In the genomic region with DNA sequence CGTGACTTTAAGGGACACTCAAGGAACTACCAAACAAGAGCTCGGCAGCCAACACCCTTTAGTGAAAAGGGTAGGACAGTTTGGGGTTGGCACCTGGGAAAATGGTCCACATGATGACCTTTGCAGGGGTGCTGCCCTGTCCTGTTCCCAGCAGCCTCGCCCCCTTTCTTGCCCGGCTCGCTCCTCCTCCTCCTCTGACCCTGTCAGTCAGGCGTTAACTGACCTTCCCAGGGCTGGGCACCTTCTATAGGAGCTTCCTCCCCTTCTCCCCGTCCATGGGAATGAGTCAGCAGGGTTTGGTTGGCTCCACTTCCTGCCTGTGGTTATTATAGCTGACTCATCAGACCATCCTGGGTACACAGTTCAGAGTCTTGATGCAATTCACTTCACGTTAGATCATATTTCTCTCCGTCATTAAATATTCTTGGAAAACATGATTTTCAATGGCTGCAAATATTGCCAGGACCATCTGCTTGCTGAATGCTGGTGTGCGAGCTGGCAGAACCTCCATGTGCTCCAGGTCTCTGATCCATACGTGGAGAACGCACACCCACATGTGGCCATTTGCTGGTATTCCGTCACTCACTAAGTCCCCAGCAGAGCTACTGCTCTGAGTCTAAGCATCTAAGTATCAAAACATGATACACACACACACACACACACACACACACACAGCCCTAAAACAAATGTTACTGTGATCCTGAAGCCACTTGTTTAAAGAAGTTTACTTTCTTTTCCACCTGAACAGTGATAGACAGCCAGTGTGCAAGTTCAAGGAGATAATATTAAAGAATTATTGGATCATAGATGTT, we compare ENCODE assay signal across 8 cellular contexts.
DNase-seq lines count a peak whose midpoint lies in the region; ATAC-seq and TF ChIP-seq lines count a peak whose summit lies in the region.

No MANE protein-coding gene starts in this region.

- no peaks in the 10 kb centered on the region for H3K27me3 ChIP-seq in Caco-2 (replicated peaks; ENCODE audit: control insufficient read depth, insufficient read depth, low read length)
- H3K27me3 ChIP-seq in PC-9 (ENCODE audit: insufficient read depth, low read depth) = no peaks in the 10 kb centered on the region
- no peaks in the 10 kb centered on the region for H3K27me3 ChIP-seq in trophoblast cell (ENCODE audit: insufficient read depth, low read length)
- H3K27me3 ChIP-seq in aorta (ENCODE audit: control insufficient read depth in 1 of 2, insufficient read depth in 2 of 2, low read length in 1 of 2) = no peaks in the 10 kb centered on the region

- POLR2A ChIA-PET in Caco-2 (lab: Charles Lee) (no interaction called here), PC-9 (lab: Charles Lee; ENCODE audit: unreplicated experiment) (interaction anchor here (0.7 kb wide), 1 partner anchor 41 kb away, joined by 3 read pairs; no protein-coding TSS in a partner anchor)

- no peaks in the 10 kb centered on the region for H4K20me1 ChIP-seq in PC-9 (ENCODE audit: insufficient read depth)

- intact Hi-C loops in Caco-2 (cut with micrococcal nuclease; ENCODE audit: unreplicated experiment) = loop anchor here (5.0 kb wide), 1 partner anchor 582 kb away; no protein-coding TSS in a partner anchor
- intact Hi-C loops in PC-9 (cut with micrococcal nuclease; ENCODE audit: unreplicated experiment) = loop anchor here (1.0 kb wide), 1 partner anchor 40 kb away; no protein-coding TSS in a partner anchor
- intact Hi-C loops in aorta (cut with DNase I) = no loop called here

- peak overlapping the region; percentile 32 for H2BK12ac ChIP-seq in trophoblast cell (ENCODE audit: low read length)

- H3F3A ChIP-seq in PC-9 (ENCODE audit: insufficient read depth, low read depth) = peaks cover 23% of the 10 kb centered on the region

- WGBS in trophoblast cell (ENCODE audit: extremely low coverage, insufficient coverage, insufficient read length) = no CpG with 5 or more reads among the region's 13 CpGs
- 42 to 47% methylated on average over 13 of the region's 13 CpGs for WGBS in aorta, 2 donors

- H3K27ac ChIP-seq in PC-9 (peak overlapping the region; percentile 88), trophoblast cell (ENCODE audit: low read depth, low read length) (no peak overlapping the region), aorta (ENCODE audit: low read depth in 1 of 2, low read length in 2 of 2) (no peak overlapping the region)

- no peak overlapping the region for H3K9ac ChIP-seq in trophoblast cell (ENCODE audit: low read length)

- TF ChIP-seq CTCF in Caco-2 (IDR thresholded peaks at IDR 0.05; ENCODE audit: insufficient read depth in 1 of 2, low read depth in 1 of 2, low read length in 1 of 2, severe bottlenecking in 1 of 2, unreplicated experiment in 1 of 2) = peak in 1 of 2 experiments; percentile 39
- TF ChIP-seq CTCF in PC-9 (conservative IDR thresholded peaks at IDR 0.05) = peak; percentile 40; the same call in 1 of the 2 replicates

- ATAC-seq in aorta (ENCODE audit: low FRiP score) (peak; percentile 88), GM19328 (IDR thresholded peaks at IDR 0.05; ENCODE audit: unreplicated experiment) (no peak)

- H3K4ac ChIP-seq in trophoblast cell (ENCODE audit: low read depth, low read length) = no peak overlapping the region

- no peaks in the 10 kb centered on the region for H3K36me3 Mint-ChIP-seq in Caco-2 (ENCODE audit: insufficient read depth, unreplicated experiment)

- H4K12ac ChIP-seq in trophoblast cell (ENCODE audit: low read depth, low read length) = no peak overlapping the region

- H3K36me3 ChIP-seq in Caco-2 (ENCODE audit: control insufficient read depth, insufficient read depth, low read length) (no peaks in the 10 kb centered on the region), PC-9 (ENCODE audit: low read depth) (0 out of 2 replicates have a peak, but pooled peaks cover 4% of the 10 kb centered on the region), trophoblast cell (ENCODE audit: control insufficient read depth in 1 of 2, insufficient read depth in 2 of 2, low read length in 2 of 2) (no peaks in the 10 kb centered on the region), aorta (ENCODE audit: control insufficient read depth in 1 of 2, insufficient read depth in 2 of 2, low read length in 1 of 2) (no peaks in the 10 kb centered on the region)

- H3K4me1 Mint-ChIP-seq in Caco-2 (ENCODE audit: low read depth, unreplicated experiment) = peaks cover 16% of the 10 kb centered on the region

- peak; percentile 44 to 72 for DNase-seq in Caco-2
- peak; percentile 100 for DNase-seq in HS-5 (ENCODE audit: low read depth)
- DNase-seq in PC-9 = peak; percentile 87 to 99
- peak; percentile 74 to 78 for DNase-seq in activated T-cell treated with anti-CD3 and anti-CD28 coated beads, Interleukin-2, amount 50 U/mL, for 48 hours
- peak; percentile 97 for DNase-seq in fibroblast of the conjunctiva (ENCODE audit: low read depth)
- DNase-seq in trophoblast cell = peak; percentile 38 to 70
- DNase-seq in aorta = peak; percentile 83 to 89

- H2BK5ac ChIP-seq in trophoblast cell (ENCODE audit: low read depth, low read length, poor library complexity) = peak overlapping the region; percentile 13

- no peak overlapping the region for H3K23ac ChIP-seq in trophoblast cell (ENCODE audit: low read length)

- CTCF ChIA-PET in Caco-2 (lab: Charles Lee) (interaction anchor here (0.6 to 0.7 kb wide), 4 partner anchors 164 to 589 kb away, joined by 3 to 4 read pairs (median 4); no protein-coding TSS in a partner anchor), PC-9 (lab: Charles Lee) (no interaction called here)

- BruUV-seq in Caco-2 (replicated peaks; lab: Mats Ljungman, UMichigan) = no TSS peak
- BruUV-seq in PC-9 (replicated peaks; lab: Mats Ljungman, UMichigan) = no TSS peak

- H3K14ac ChIP-seq in trophoblast cell (ENCODE audit: low read length) = peak overlapping the region; percentile 63

- no peaks in the 10 kb centered on the region for H3K79me2 ChIP-seq in PC-9 (ENCODE audit: low read depth)
- H3K79me2 ChIP-seq in trophoblast cell (ENCODE audit: control insufficient read depth, insufficient read depth, low read length, poor library complexity) = no peaks in the 10 kb centered on the region

- no peaks in the 10 kb centered on the region for H3K9me3 ChIP-seq in Caco-2
- H3K9me3 ChIP-seq in PC-9 (ENCODE audit: insufficient read depth, low read depth) = no peaks in the 10 kb centered on the region; the same call in 1 of the 2 replicates
- peaks cover 2% of the 10 kb centered on the region for H3K9me3 ChIP-seq in trophoblast cell (ENCODE audit: insufficient read depth, low read depth, low read length)
- no peaks in the 10 kb centered on the region for H3K9me3 ChIP-seq in aorta (ENCODE audit: control insufficient read depth, low read length)

- peak overlapping the region; percentile 49 for H2AK5ac ChIP-seq in trophoblast cell (ENCODE audit: low read length)

- H3K4me2 ChIP-seq in PC-9 (peak overlapping the region; percentile 67), trophoblast cell (ENCODE audit: low read length) (no peak overlapping the region)

- H2AFZ ChIP-seq in PC-9 (no peak overlapping the region), trophoblast cell (ENCODE audit: insufficient read depth, low read length, poor library complexity) (peak overlapping the region; percentile 6)

- no peaks in the 10 kb centered on the region for H3K27me3 Mint-ChIP-seq in Caco-2 (ENCODE audit: insufficient read depth, unreplicated experiment)

- H3K4me1 ChIP-seq in Caco-2 = peaks cover 15% of the 10 kb centered on the region
- peaks cover 56% of the 10 kb centered on the region for H3K4me1 ChIP-seq in PC-9 (replicated peaks; ENCODE audit: insufficient read depth)
- peaks cover 25 to 29% of the 10 kb centered on the region in 2 experiments for H3K4me1 ChIP-seq in trophoblast cell (ENCODE audit: control insufficient read depth in 1 of 2, insufficient read depth in 2 of 2, low read length in 2 of 2)
- peaks cover 0 to 2% of the 10 kb centered on the region in 2 donors for H3K4me1 ChIP-seq in aorta (ENCODE audit: control insufficient read depth in 1 of 2, insufficient read depth in 2 of 2, low read length in 2 of 2)

- peak overlapping the region; percentile 31 for H4K8ac ChIP-seq in trophoblast cell (ENCODE audit: low read depth, low read length)

- H3K9me3 Mint-ChIP-seq in Caco-2 (ENCODE audit: unreplicated experiment) = peaks cover 14% of the 10 kb centered on the region

- H2BK120ac ChIP-seq in trophoblast cell (ENCODE audit: insufficient read depth, low read length, poor library complexity) = no peak overlapping the region

- H3K4me3 Mint-ChIP-seq in Caco-2 (ENCODE audit: unreplicated experiment) = peak overlapping the region; percentile 34

- no peaks in the 10 kb centered on the region for H3K9me2 ChIP-seq in PC-9 (ENCODE audit: insufficient read depth)

- H3K27ac Mint-ChIP-seq in Caco-2 (ENCODE audit: unreplicated experiment) = peak overlapping the region; percentile 57

- peak overlapping the region; percentile 13 for H3K18ac ChIP-seq in trophoblast cell (ENCODE audit: low read length)

- H3K4me3 ChIP-seq in Caco-2 (ENCODE audit: low read depth, low read length) = no peak overlapping the region
- H3K4me3 ChIP-seq in PC-9 = peak overlapping the region; percentile 20; the same call in 1 of the 2 replicates
- no peak overlapping the region for H3K4me3 ChIP-seq in trophoblast cell (ENCODE audit: low read depth, low read length)
- H3K4me3 ChIP-seq in aorta (ENCODE audit: low read length in 2 of 2) = no peak overlapping the region

- H3K79me1 ChIP-seq in trophoblast cell (ENCODE audit: low read length) = peaks cover 8% of the 10 kb centered on the region

- H4K91ac ChIP-seq in trophoblast cell (ENCODE audit: low read depth, low read length) = peak overlapping the region; percentile 72

Comparison
In these comparisons a context has a peak if more than half of its experiments do, and no peak if none do; other contexts are left out.
1. intact Hi-C loops: an anchor here in Caco-2 (5.0 kb wide) and PC-9 (1.0 kb wide); none called in aorta.